ENCODE assay signal across 1 cellular context in the genomic region with DNA sequence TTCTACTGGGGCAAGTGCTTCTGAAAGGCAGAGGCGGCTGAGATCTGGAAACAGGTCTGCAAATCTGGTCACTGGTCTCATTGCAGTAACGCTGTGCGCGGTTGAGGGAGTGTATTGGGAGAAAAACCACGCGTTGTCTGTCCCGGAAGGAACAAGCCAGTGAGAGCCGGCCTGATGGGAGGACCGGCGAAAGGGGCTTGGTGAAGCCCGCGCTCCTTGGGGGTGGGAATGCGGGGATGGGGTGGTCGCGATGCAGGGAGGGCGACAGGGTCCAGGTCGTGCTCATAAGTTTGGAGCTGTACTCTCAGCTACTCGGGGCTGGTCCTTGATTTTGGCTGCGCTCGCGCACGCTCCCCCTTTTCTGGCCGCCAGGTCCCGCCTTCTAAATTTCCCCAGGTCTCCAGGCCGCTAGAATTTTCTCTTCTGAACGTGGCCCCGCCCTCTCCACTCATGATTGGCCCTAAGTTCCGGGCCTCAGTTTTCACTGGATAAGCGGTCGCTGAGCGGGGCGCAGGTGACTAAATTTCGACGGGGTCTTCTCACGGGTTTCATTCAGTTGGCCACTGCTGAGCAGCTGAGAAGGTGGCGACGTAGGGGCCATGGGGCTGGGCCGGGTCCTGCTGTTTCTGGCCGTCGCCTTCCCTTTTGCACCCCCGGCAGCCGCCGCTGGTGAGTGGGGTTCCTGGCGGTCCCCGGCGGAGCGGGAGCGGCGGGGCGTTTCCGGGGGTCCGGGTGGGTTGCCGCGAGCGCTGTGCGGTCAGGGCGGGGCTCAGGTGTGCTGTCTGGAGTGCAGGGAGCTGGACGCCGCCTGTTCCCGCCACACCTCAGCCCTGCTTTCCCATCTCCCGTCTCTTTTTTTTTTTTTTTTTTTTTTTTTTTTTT.
TF ChIP-seq lines count a peak whose summit lies in the region.

MICB (plus strand) TSS at position 551 of the 882 bp plus-strand sequence; CDS start at position 600, 49 bp downstream.

TF ChIP-seq in HepG2, 621 proteins besides CTCF, POLR2A, EP300 and RAD21 (continued from another document and continues in another):
- TF ChIP-seq ZNF7 (CRISPR knock-in tag; IDR thresholded peaks at IDR 0.05) (no peak), ZNF33A (CRISPR knock-in tag; IDR thresholded peaks at IDR 0.05; ENCODE audit: borderline replicate concordance) (no peak), ELF4 (CRISPR knock-in tag; IDR thresholded peaks at IDR 0.05; ENCODE audit: borderline replicate concordance) (no peak), YEATS2 (CRISPR knock-in tag; IDR thresholded peaks at IDR 0.05; ENCODE audit: borderline replicate concordance) (no peak), ZNF446 (CRISPR knock-in tag; IDR thresholded peaks at IDR 0.05) (0 out of 2 replicates have a peak, but pooled peaks have one; percentile 38), GRHL1 (CRISPR knock-in tag; conservative IDR thresholded peaks at IDR 0.05) (no peak), MED1 (CRISPR knock-in tag; IDR thresholded peaks at IDR 0.05) (no peak), EED (CRISPR knock-in tag; IDR thresholded peaks at IDR 0.05) (0 out of 2 replicates have a peak, but pooled peaks have one; percentile 33), SP2 (CRISPR knock-in tag; IDR thresholded peaks at IDR 0.05) (peak; percentile 79), NR1H2 (CRISPR knock-in tag; IDR thresholded peaks at IDR 0.05; ENCODE audit: borderline replicate concordance, low read depth) (no peak), DR1 (CRISPR knock-in tag; IDR thresholded peaks at IDR 0.05) (peak; percentile 76; the same call in 1 of the 2 replicates), RFX1 (IDR thresholded peaks at IDR 0.05) (no peak), ZBTB44 (CRISPR knock-in tag; IDR thresholded peaks at IDR 0.05) (no peak), ZSCAN29 (CRISPR knock-in tag; conservative IDR thresholded peaks at IDR 0.05) (no peak), ZNF513 (CRISPR knock-in tag; conservative IDR thresholded peaks at IDR 0.05) (no peak), ZNF652 (CRISPR knock-in tag; IDR thresholded peaks at IDR 0.05; ENCODE audit: borderline replicate concordance, low read depth) (no peak), ATF1 (CRISPR knock-in tag; IDR thresholded peaks at IDR 0.05) (no peak), DMAP1 (CRISPR knock-in tag; IDR thresholded peaks at IDR 0.05) (peak; percentile 62), KLF16 (CRISPR knock-in tag; IDR thresholded peaks at IDR 0.05) (0 out of 4 replicates have a peak, but pooled peaks of 1 of the 2 experiments have one; percentile 39), SMARCC2 (IDR thresholded peaks at IDR 0.05) (no peak), MYC (CRISPR knock-in tag; IDR thresholded peaks at IDR 0.05; ENCODE audit: borderline replicate concordance) (peak; percentile 50; the same call in 1 of the 2 replicates), KDM3A (CRISPR knock-in tag; IDR thresholded peaks at IDR 0.05; ENCODE audit: low read depth) (no peak), KMT2B (CRISPR knock-in tag; IDR thresholded peaks at IDR 0.05) (no peak), FOXA1 (IDR thresholded peaks at IDR 0.05) (no peak), FOXA1 (CRISPR knock-in tag; IDR thresholded peaks at IDR 0.05) (no peak), U2AF2 (IDR thresholded peaks at IDR 0.05; ENCODE audit: low read depth, low read length) (no peak), ZNF430 (CRISPR knock-in tag; IDR thresholded peaks at IDR 0.05) (0 out of 2 replicates have a peak, but pooled peaks have one; percentile 66), HOXA7 (CRISPR knock-in tag; IDR thresholded peaks at IDR 0.05) (no peak), PHF20 (CRISPR knock-in tag; IDR thresholded peaks at IDR 0.05) (peak; percentile 15; the same call in 1 of the 2 replicates), GTF3A (CRISPR knock-in tag; conservative IDR thresholded peaks at IDR 0.05) (no peak), SIN3B (IDR thresholded peaks at IDR 0.05; ENCODE audit: low read length) (no peak), ZNF703 (CRISPR knock-in tag; IDR thresholded peaks at IDR 0.05; ENCODE audit: borderline replicate concordance) (no peak), FOXP4 (CRISPR knock-in tag; IDR thresholded peaks at IDR 0.05) (no peak), SMAD1 (CRISPR knock-in tag; IDR thresholded peaks at IDR 0.05; ENCODE audit: borderline replicate concordance, low read depth) (peak; percentile 19; the same call in 1 of the 2 replicates), ZNF567 (CRISPR knock-in tag; IDR thresholded peaks at IDR 0.05; ENCODE audit: borderline replicate concordance) (0 out of 2 replicates have a peak, but pooled peaks have one; percentile 43), PPARG (CRISPR knock-in tag; conservative IDR thresholded peaks at IDR 0.05) (no peak), MEIS1 (CRISPR knock-in tag; IDR thresholded peaks at IDR 0.05; ENCODE audit: borderline replicate concordance) (no peak), LRRFIP1 (CRISPR knock-in tag; conservative IDR thresholded peaks at IDR 0.05) (no peak), ZNF256 (CRISPR knock-in tag; conservative IDR thresholded peaks at IDR 0.05) (0 out of 2 replicates have a peak, but pooled peaks have one; percentile 37), FIP1L1 (IDR thresholded peaks at IDR 0.05; ENCODE audit: borderline replicate concordance, insufficient read depth, low read depth, low read length) (no peak), SRY (CRISPR knock-in tag; IDR thresholded peaks at IDR 0.05) (peak; percentile 63; the same call in 1 of the 2 replicates), ARID4A (CRISPR knock-in tag; IDR thresholded peaks at IDR 0.05; ENCODE audit: borderline replicate concordance) (peak; percentile 47; the same call in 1 of the 2 replicates)
- TF ChIP-seq, protein P1, sequence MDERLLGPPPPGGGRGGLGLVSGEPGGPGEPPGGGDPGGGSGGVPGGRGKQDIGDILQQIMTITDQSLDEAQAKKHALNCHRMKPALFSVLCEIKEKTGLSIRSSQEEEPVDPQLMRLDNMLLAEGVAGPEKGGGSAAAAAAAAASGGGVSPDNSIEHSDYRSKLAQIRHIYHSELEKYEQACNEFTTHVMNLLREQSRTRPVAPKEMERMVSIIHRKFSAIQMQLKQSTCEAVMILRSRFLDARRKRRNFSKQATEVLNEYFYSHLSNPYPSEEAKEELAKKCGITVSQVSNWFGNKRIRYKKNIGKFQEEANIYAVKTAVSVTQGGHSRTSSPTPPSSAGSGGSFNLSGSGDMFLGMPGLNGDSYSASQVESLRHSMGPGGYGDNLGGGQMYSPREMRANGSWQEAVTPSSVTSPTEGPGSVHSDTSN (CRISPR knock-in tag; IDR thresholded peaks at IDR 0.05): no peak
- TF ChIP-seq, protein P2, sequence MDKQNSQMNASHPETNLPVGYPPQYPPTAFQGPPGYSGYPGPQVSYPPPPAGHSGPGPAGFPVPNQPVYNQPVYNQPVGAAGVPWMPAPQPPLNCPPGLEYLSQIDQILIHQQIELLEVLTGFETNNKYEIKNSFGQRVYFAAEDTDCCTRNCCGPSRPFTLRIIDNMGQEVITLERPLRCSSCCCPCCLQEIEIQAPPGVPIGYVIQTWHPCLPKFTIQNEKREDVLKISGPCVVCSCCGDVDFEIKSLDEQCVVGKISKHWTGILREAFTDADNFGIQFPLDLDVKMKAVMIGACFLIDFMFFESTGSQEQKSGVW (CRISPR knock-in tag; IDR thresholded peaks at IDR 0.05; ENCODE audit: borderline replicate concordance): no peak
- TF ChIP-seq, protein P3, sequence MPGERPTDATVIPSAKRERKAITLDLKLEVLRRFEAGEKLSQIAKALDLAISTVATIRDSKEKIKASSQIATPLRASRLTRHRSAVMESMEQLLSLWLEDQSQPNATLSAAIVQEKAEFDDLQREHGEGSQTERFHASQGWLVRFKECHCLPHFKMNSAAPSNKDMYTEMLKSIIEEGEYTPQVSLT (CRISPR knock-in tag; IDR thresholded peaks at IDR 0.05; ENCODE audit: borderline replicate concordance, low read depth): no peak
